Comparison of ENCODE assay signal across 8 cellular contexts in genomic region chr20:58408603-58409246, GRCh38. TPM values are rescaled to one million over a fixed set of nuclear protein-coding genes. Genes with fewer than 3 reads are reported as not detected.
DNase-seq lines count a peak whose midpoint lies in the region; ATAC-seq and TF ChIP-seq lines count a peak whose summit lies in the region.

No MANE protein-coding gene starts in this region.

- no peak overlapping the region for H3K27ac ChIP-seq in right atrium auricular region
- no peak overlapping the region for H3K27ac ChIP-seq in WERI-Rb-1
- H3K27ac ChIP-seq in colonic mucosa, result no peak overlapping the region

- H3K27me3 Mint-ChIP-seq in immature natural killer cell (ENCODE audit: low read depth in 3 of 3), result no peaks in the 10 kb centered on the region

- H3K4me1 Mint-ChIP-seq in immature natural killer cell, result peaks cover 10 to 38% of the 10 kb centered on the region in 2 donors

- H3K36me3 ChIP-seq in right atrium auricular region (no peaks in the 10 kb centered on the region), WERI-Rb-1 (peaks cover 4% of the 10 kb centered on the region), colonic mucosa (no peaks in the 10 kb centered on the region)

- H3K4me3 ChIP-seq in right atrium auricular region, result no peak overlapping the region
- no peak overlapping the region for H3K4me3 ChIP-seq in WERI-Rb-1 (ENCODE audit: low read depth, low read length)
- H3K4me3 ChIP-seq in colonic mucosa, result no peak overlapping the region

- H3K4me3 Mint-ChIP-seq in immature natural killer cell, result peak overlapping the region; percentile 22 to 72 (median 41)

- no peaks in the 10 kb centered on the region for H3K36me3 Mint-ChIP-seq in immature natural killer cell

- H3K9me3 Mint-ChIP-seq in immature natural killer cell, result no peaks in the 10 kb centered on the region

- no peaks in the 10 kb centered on the region for H3K9me3 ChIP-seq in right atrium auricular region
- H3K9me3 ChIP-seq in WERI-Rb-1 (ENCODE audit: severe bottlenecking), result no peaks in the 10 kb centered on the region
- no peaks in the 10 kb centered on the region for H3K9me3 ChIP-seq in colonic mucosa

- H3K4me1 ChIP-seq in right atrium auricular region (peaks cover 0 to 45% of the 10 kb centered on the region in 2 donors), colonic mucosa (no peaks in the 10 kb centered on the region)

- DNase-seq in left ventricle myocardium superior (no peak), right atrium auricular region (ENCODE audit: low spot score) (no peak), SW480 (ENCODE audit: low spot score) (peak; percentile 18), immature natural killer cell (no peak), WERI-Rb-1 (no peak), colonic mucosa (no peak), DMS114 treated with DMSO at 0.1 percent for 48 hours (lab: John Stamatoyannopoulos, UW; ENCODE audit: unreplicated experiment) (no peak)

- TF ChIP-seq CTCF in right atrium auricular region (IDR thresholded peaks at IDR 0.05) (no peak), WERI-Rb-1 (IDR thresholded peaks at IDR 0.05; ENCODE audit: low read depth, low read length) (no peak), colonic mucosa (IDR thresholded peaks at IDR 0.05) (no peak)

- ATAC-seq in left ventricle myocardium superior, result peak; percentile 17
- no peak for ATAC-seq in GM19455 (IDR thresholded peaks at IDR 0.05; ENCODE audit: unreplicated experiment)

- peak overlapping the region; percentile 45 to 86 (median 68) for H3K27ac Mint-ChIP-seq in immature natural killer cell

- H3K9ac ChIP-seq in colonic mucosa (ENCODE audit: low read depth in 2 of 2, low read length in 2 of 2), result no peak overlapping the region

- H3K27me3 ChIP-seq in right atrium auricular region (no peaks in the 10 kb centered on the region), WERI-Rb-1 (ENCODE audit: insufficient read depth, low read depth, severe bottlenecking) (no peaks in the 10 kb centered on the region), colonic mucosa (no peaks in the 10 kb centered on the region)

- intact Hi-C loops in left ventricle myocardium superior (cut with micrococcal nuclease) (no loop called here), colonic mucosa (cut with DNase I) (no loop called here)

RNA-seq across cellular contexts. Expression of gene VAPB, which starts 19.7 kb away (rescaled TPM):
- 74.5 TPM for total RNA-seq in left ventricle myocardium superior
- 10 to 100 TPM; 20.2 to 21.8 TPM for total RNA-seq in right atrium auricular region
- polyA plus RNA-seq in immature natural killer cell, result 10 to 100 TPM in 2 of 3 donors, 1 to 10 TPM in 1; 9.2 to 26.1 (median 22.8) TPM
- total RNA-seq in colonic mucosa, result 10 to 100 TPM; 57.4 to 63.5 TPM
